1 cellular context compared by ENCODE assay signal in genomic region chr1:168907053-168907452, GRCh38.
TF ChIP-seq lines count a peak whose summit lies in the region.

No MANE protein-coding gene starts in this region.

TF ChIP-seq in HepG2, 621 proteins besides CTCF, POLR2A, EP300 and RAD21 (continued from another document and continues in another):
- no peak for TF ChIP-seq ZNF121 (CRISPR knock-in tag; IDR thresholded peaks at IDR 0.05)
- TF ChIP-seq NFE2L2 (IDR thresholded peaks at IDR 0.05; ENCODE audit: low read length), result no peak
- no peak for TF ChIP-seq ZNF282 (IDR thresholded peaks at IDR 0.05; ENCODE audit: partially characterized antibody)
- no peak for TF ChIP-seq SMAD3 (CRISPR knock-in tag; IDR thresholded peaks at IDR 0.05)
- TF ChIP-seq ARNT2 (CRISPR knock-in tag; IDR thresholded peaks at IDR 0.05; ENCODE audit: low read depth), result no peak
- TF ChIP-seq DR1 (CRISPR knock-in tag; IDR thresholded peaks at IDR 0.05), result no peak
- TF ChIP-seq ZZZ3 (CRISPR knock-in tag; IDR thresholded peaks at IDR 0.05; ENCODE audit: borderline replicate concordance), result no peak
- TF ChIP-seq ZNF337 (CRISPR knock-in tag; IDR thresholded peaks at IDR 0.05; ENCODE audit: borderline replicate concordance, low read depth), result no peak
- TF ChIP-seq ZNF354B (CRISPR knock-in tag; IDR thresholded peaks at IDR 0.05), result no peak
- no peak for TF ChIP-seq ZNF724P (CRISPR knock-in tag; IDR thresholded peaks at IDR 0.05; ENCODE audit: borderline replicate concordance)
- TF ChIP-seq ZNF24 (IDR thresholded peaks at IDR 0.05), result no peak
- no peak for TF ChIP-seq ZNF18 (CRISPR knock-in tag; IDR thresholded peaks at IDR 0.05; ENCODE audit: insufficient replicate concordance)
- peak; percentile 54 for TF ChIP-seq ISL2 (CRISPR knock-in tag; IDR thresholded peaks at IDR 0.05)
- no peak for TF ChIP-seq ZNF530 (CRISPR knock-in tag; IDR thresholded peaks at IDR 0.05; ENCODE audit: low read depth)
- TF ChIP-seq KLF13 (CRISPR knock-in tag; IDR thresholded peaks at IDR 0.05), result no peak
- TF ChIP-seq SP140L (CRISPR knock-in tag; IDR thresholded peaks at IDR 0.05; ENCODE audit: borderline replicate concordance), result no peak
- no peak for TF ChIP-seq TEF (CRISPR knock-in tag; IDR thresholded peaks at IDR 0.05)
- TF ChIP-seq ELF4 (CRISPR knock-in tag; IDR thresholded peaks at IDR 0.05; ENCODE audit: borderline replicate concordance), result no peak
- no peak for TF ChIP-seq NAIF1 (CRISPR knock-in tag; IDR thresholded peaks at IDR 0.05; ENCODE audit: borderline replicate concordance)
- TF ChIP-seq POGZ (CRISPR knock-in tag; IDR thresholded peaks at IDR 0.05), result no peak
- no peak for TF ChIP-seq HOXA9 (CRISPR knock-in tag; IDR thresholded peaks at IDR 0.05; ENCODE audit: borderline replicate concordance)
- no peak for TF ChIP-seq GABPA (IDR thresholded peaks at IDR 0.05; ENCODE audit: low read depth, low read length)
- no peak for TF ChIP-seq GABPA (CRISPR knock-in tag; IDR thresholded peaks at IDR 0.05; ENCODE audit: low read depth)
- TF ChIP-seq NFIC (IDR thresholded peaks at IDR 0.05; ENCODE audit: low read length), result peak; percentile 26; the same call in 1 of the 2 replicates
- TF ChIP-seq ZNF615 (CRISPR knock-in tag; IDR thresholded peaks at IDR 0.05; ENCODE audit: borderline replicate concordance), result no peak
- TF ChIP-seq SNAPC5 (CRISPR knock-in tag; IDR thresholded peaks at IDR 0.05; ENCODE audit: borderline replicate concordance), result no peak
- no peak for TF ChIP-seq ZNF350 (CRISPR knock-in tag; IDR thresholded peaks at IDR 0.05; ENCODE audit: borderline replicate concordance, low read depth)
- no peak for TF ChIP-seq NFATC3 (CRISPR knock-in tag; IDR thresholded peaks at IDR 0.05)
- peak; percentile 43; the same call in 1 of the 2 replicates for TF ChIP-seq RCOR2 (CRISPR knock-in tag; IDR thresholded peaks at IDR 0.05)
- TF ChIP-seq ZNF317 (CRISPR knock-in tag; IDR thresholded peaks at IDR 0.05), result no peak
- TF ChIP-seq ZFYVE20 (CRISPR knock-in tag; IDR thresholded peaks at IDR 0.05; ENCODE audit: borderline replicate concordance, low read depth), result no peak
- no peak for TF ChIP-seq BCL3 (CRISPR knock-in tag; IDR thresholded peaks at IDR 0.05)
- TF ChIP-seq HMG20A (CRISPR knock-in tag; IDR thresholded peaks at IDR 0.05; ENCODE audit: borderline replicate concordance), result 0 out of 2 replicates have a peak, but pooled peaks have one; percentile 23
- TF ChIP-seq GABPB1 (CRISPR knock-in tag; IDR thresholded peaks at IDR 0.05), result no peak
- TF ChIP-seq ZNF383 (CRISPR knock-in tag; IDR thresholded peaks at IDR 0.05; ENCODE audit: borderline replicate concordance), result no peak
- TF ChIP-seq YY1 (IDR thresholded peaks at IDR 0.05; ENCODE audit: insufficient read depth, insufficient replicate concordance, low read depth, low read length), result no peak
- TF ChIP-seq ZNF556 (CRISPR knock-in tag; IDR thresholded peaks at IDR 0.05; ENCODE audit: borderline replicate concordance), result no peak
- no peak for TF ChIP-seq ZNF619 (CRISPR knock-in tag; IDR thresholded peaks at IDR 0.05)
- TF ChIP-seq ZNF331 (CRISPR knock-in tag; IDR thresholded peaks at IDR 0.05), result no peak
- TF ChIP-seq AGO1 (IDR thresholded peaks at IDR 0.05; ENCODE audit: low read depth, low read length, poor library complexity, severe bottlenecking), result no peak
- TF ChIP-seq RFX5 (IDR thresholded peaks at IDR 0.05; ENCODE audit: low read depth, low read length), result no peak
- no peak for TF ChIP-seq ZNF841 (CRISPR knock-in tag; IDR thresholded peaks at IDR 0.05; ENCODE audit: borderline replicate concordance)
- TF ChIP-seq ZNF761 (CRISPR knock-in tag; conservative IDR thresholded peaks at IDR 0.05), result no peak
- peak; percentile 35; the same call in 1 of the 2 replicates for TF ChIP-seq PAXIP1 (CRISPR knock-in tag; conservative IDR thresholded peaks at IDR 0.05)
- no peak for TF ChIP-seq NR0B2 (CRISPR knock-in tag; IDR thresholded peaks at IDR 0.05)
- no peak for TF ChIP-seq ZNF788 (CRISPR knock-in tag; IDR thresholded peaks at IDR 0.05; ENCODE audit: borderline replicate concordance)
- TF ChIP-seq ATF7-NPFF (CRISPR knock-in tag; IDR thresholded peaks at IDR 0.05; ENCODE audit: low read depth), result no peak
- no peak for TF ChIP-seq ZNF850 (CRISPR knock-in tag; conservative IDR thresholded peaks at IDR 0.05)
- no peak for TF ChIP-seq ZBTB42 (CRISPR knock-in tag; IDR thresholded peaks at IDR 0.05)
- no peak for TF ChIP-seq NFKBIZ (CRISPR knock-in tag; IDR thresholded peaks at IDR 0.05)
- TF ChIP-seq TGIF2 (CRISPR knock-in tag; IDR thresholded peaks at IDR 0.05), result no peak
- no peak for TF ChIP-seq NFE2 (CRISPR knock-in tag; IDR thresholded peaks at IDR 0.05)
- no peak for TF ChIP-seq KLF12 (CRISPR knock-in tag; IDR thresholded peaks at IDR 0.05; ENCODE audit: borderline replicate concordance)
- TF ChIP-seq JUNB (CRISPR knock-in tag; IDR thresholded peaks at IDR 0.05; ENCODE audit: borderline replicate concordance), result no peak
- no peak for TF ChIP-seq ZNF414 (CRISPR knock-in tag; IDR thresholded peaks at IDR 0.05)
- no peak for TF ChIP-seq ZNF558 (CRISPR knock-in tag; IDR thresholded peaks at IDR 0.05; ENCODE audit: borderline replicate concordance)
- TF ChIP-seq BRF2 (CRISPR knock-in tag; IDR thresholded peaks at IDR 0.05), result no peak
- TF ChIP-seq BCL6 (CRISPR knock-in tag; IDR thresholded peaks at IDR 0.05), result peak; percentile 46; the same call in 1 of the 2 replicates
- no peak for TF ChIP-seq KLF11 (CRISPR knock-in tag; IDR thresholded peaks at IDR 0.05)
- TF ChIP-seq NR2F6 (IDR thresholded peaks at IDR 0.05), result no peak
- peak; percentile 7; the same call in 1 of the 2 replicates for TF ChIP-seq NR2F6 (CRISPR knock-in tag; IDR thresholded peaks at IDR 0.05)
- TF ChIP-seq E2F5 (CRISPR knock-in tag; conservative IDR thresholded peaks at IDR 0.05), result no peak
- TF ChIP-seq LRRFIP1 (CRISPR knock-in tag; conservative IDR thresholded peaks at IDR 0.05), result no peak
